In the genomic region with DNA sequence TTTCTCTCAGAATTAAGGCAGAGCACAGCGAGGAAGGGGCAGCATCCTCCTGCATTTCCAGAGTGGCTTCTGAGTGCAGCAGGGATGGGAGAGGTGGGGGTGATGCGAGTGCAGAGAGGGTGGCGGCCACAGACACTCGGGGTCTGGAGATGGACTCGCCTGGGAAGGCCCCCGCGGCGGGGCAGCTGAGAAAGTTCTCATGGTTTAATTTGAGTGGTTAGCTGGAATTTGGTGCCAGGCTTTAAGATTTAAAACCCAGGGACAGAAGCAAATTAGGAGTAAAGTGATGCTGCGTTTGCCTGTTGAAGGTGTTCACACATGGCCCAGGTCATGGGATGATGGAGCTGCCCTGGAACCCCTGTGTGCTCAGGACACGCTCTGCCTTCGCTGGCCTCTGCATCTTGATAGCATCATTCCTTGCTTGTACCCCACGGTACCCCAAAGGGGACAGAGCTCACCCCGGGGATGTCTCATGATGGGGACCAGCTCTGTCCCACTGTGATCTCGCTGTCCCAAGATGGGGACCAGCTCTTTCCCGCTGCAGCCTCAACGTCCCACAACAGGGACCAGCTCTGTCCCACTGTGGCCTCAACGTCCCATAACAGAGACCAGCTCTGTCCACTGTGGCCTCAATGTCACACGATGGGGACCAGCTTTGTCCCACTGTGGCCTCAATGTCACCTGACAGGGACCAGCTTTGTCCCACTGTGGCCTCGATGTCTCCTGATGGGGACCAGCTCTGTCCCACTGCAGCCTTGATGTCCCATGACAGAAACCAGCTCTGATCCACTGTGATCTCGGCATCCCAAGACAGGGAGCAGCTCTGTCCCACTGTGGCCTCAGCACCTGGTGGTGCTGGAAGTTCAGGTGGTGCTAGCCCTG, we compare ENCODE assay signal across 17 cellular contexts.
"Had no signal": no experiment of that assay in that cellular context is flagged by ENCODE, and none has a peak within 500 bp of the region (broad histone marks: within the 10 kb centered on the region; RNA-seq: fewer than 3 reads in every experiment).

No MANE protein-coding gene starts in this region.

- H3K27ac ChIP-seq: adrenal gland, epithelial cell of prostate, ovary, transverse colon, WERI-Rb-1 had no signal

- H3K9me3 Mint-ChIP-seq: immature natural killer cell; natural killer cell treated with Interleukin-12 subunit alpha and Interleukin-12 subunit beta and Interleukin-15 and Interleukin-18, amount 100 ng/mL, for 72 hours; T-cell had no signal

- H3K27me3 ChIP-seq: adrenal gland, ovary had no signal

- H3K9me3 ChIP-seq: adrenal gland, mucosa of descending colon, ovary, transverse colon had no signal

- H3K4me1 ChIP-seq: adrenal gland, transverse colon had no signal

- DNase-seq: activated CD4-positive, alpha-beta T cell treated with anti-CD3 and anti-CD28 coated beads for 48 hours; activated naive CD4-positive, alpha-beta T cell treated with anti-CD3 and anti-CD28 coated beads, Interleukin-2, amount 50 U/mL, for 16 hours; caudate nucleus; cortex of kidney; effector memory CD4-positive, alpha-beta T cell; immature natural killer cell; left cardiac atrium; mammary epithelial cell; ovary; stimulated activated CD4-positive, alpha-beta T cell treated with anti-CD3 and anti-CD28 coated beads, Interleukin-4, amount 100 ng/mL, for 4 hours; transverse colon; WERI-Rb-1 had no signal

- H3K4me3 ChIP-seq: adrenal gland, mucosa of descending colon, ovary, transverse colon had no signal

- ATAC-seq: left cardiac atrium, mucosa of descending colon, T-cell had no signal

- H3K27ac Mint-ChIP-seq: immature natural killer cell; natural killer cell treated with Interleukin-12 subunit alpha and Interleukin-12 subunit beta and Interleukin-15 and Interleukin-18, amount 100 ng/mL, for 72 hours; T-cell had no signal

- H3K4me3 Mint-ChIP-seq: immature natural killer cell; natural killer cell treated with Interleukin-12 subunit alpha and Interleukin-12 subunit beta and Interleukin-15 and Interleukin-18, amount 100 ng/mL, for 72 hours; T-cell had no signal

- H3K36me3 Mint-ChIP-seq: immature natural killer cell; natural killer cell treated with Interleukin-12 subunit alpha and Interleukin-12 subunit beta and Interleukin-15 and Interleukin-18, amount 100 ng/mL, for 72 hours; T-cell had no signal

- H3K36me3 ChIP-seq: adrenal gland, ovary, transverse colon, WERI-Rb-1 had no signal
